ENCODE assay signal across 9 cellular contexts in the genomic region with DNA sequence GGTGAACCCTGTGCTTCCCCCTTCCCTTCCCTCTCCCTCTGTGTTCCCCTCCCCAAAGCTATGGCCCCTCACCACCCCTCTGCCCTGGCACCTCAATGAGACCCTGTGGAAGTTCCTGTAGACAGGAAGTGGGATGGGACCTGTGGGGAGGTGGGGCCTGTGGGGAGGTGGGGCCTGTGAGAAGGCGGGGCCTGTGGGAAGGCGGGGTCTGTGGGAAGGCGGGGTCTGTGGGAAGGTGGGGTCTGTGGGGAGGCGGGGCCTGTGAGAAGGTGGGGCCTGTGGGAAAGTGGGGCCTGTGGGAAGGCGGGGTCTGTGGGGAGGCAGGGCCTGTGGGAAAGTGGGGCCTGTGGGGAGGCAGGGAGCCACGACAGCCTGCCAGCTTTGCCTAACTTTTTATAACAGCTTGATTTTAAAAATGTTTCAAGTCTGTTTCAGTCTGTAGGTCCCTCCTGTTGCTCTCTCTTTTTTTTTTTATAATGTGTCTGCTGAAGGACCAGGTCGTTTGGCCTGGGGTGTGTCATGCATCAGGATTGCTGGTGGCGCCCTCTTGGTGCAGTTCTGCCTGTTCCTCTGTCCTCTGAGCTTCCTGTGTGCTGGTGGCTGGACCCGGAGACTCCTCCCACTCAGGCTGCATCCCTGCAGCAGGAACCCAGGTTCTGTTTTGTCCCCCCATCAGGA.
DNase-seq lines count a peak whose midpoint lies in the region.
"Had no signal": no experiment of that assay in that cellular context is flagged by ENCODE, and none has a peak within 500 bp of the region (broad histone marks: within the 10 kb centered on the region; RNA-seq: fewer than 3 reads in every experiment).

No MANE protein-coding gene starts in this region.

- in situ Hi-C loops in GM23248 (cut with MboI), result no loop called here

- H3K79me2 ChIP-seq in GM23248 (ENCODE audit: insufficient read depth), result no peaks in the 10 kb centered on the region

- no peak overlapping the region for H3K27ac ChIP-seq in GM23248
- H3K27ac ChIP-seq: KMS-11 had no signal

- no peaks in the 10 kb centered on the region for H3K9me3 ChIP-seq in GM23248 (ENCODE audit: low read depth)

- no peak overlapping the region for H3K4me3 ChIP-seq in GM23248

- DNase-seq in NK-92 treated with Interleukin-12 subunit alpha and Interleukin-12 subunit beta, amount 100 ng/mL, for 24 hours (lab: John Stamatoyannopoulos, UW), result peak; percentile 54
- DNase-seq in NK-92 (lab: John Stamatoyannopoulos, UW; ENCODE audit: unreplicated experiment) (no peak), GM23248 (peak; percentile 40), SKM-1 treated with dmso at 0.1 percent for 144 hours (lab: John Stamatoyannopoulos, UW; ENCODE audit: unreplicated experiment) (peak; percentile 54), immature natural killer cell (peak; percentile 4 to 26 (median 15)), C1 segment of cervical spinal cord (lab: John Stamatoyannopoulos, UW) (no peak), NCI-H526 treated with DMSO at 0.1 percent for 48 hours (lab: John Stamatoyannopoulos, UW) (no peak), HuH-7 (ENCODE audit: low spot score) (no peak)

- H3K36me3 ChIP-seq in GM23248 (ENCODE audit: low read depth), result no peaks in the 10 kb centered on the region

- no peaks in the 10 kb centered on the region for H3K36me3 Mint-ChIP-seq in immature natural killer cell

- no peaks in the 10 kb centered on the region for H3K9me2 ChIP-seq in GM23248 (ENCODE audit: insufficient read depth)

- peaks cover 9 to 13% of the 10 kb centered on the region in 2 donors for H3K4me1 Mint-ChIP-seq in immature natural killer cell

- no peak overlapping the region for H3K9ac ChIP-seq in GM23248
- H3K9ac ChIP-seq: KMS-11 had no signal

- no peak overlapping the region for H3K4me3 Mint-ChIP-seq in immature natural killer cell

- peaks cover 4 to 13% (median 5%) of the 10 kb centered on the region in 3 donors for H3K27me3 Mint-ChIP-seq in immature natural killer cell (ENCODE audit: low read depth in 3 of 3)

- H3F3A ChIP-seq in GM23248 (ENCODE audit: insufficient read depth), result no peaks in the 10 kb centered on the region

- H3K4me2 ChIP-seq in GM23248 (ENCODE audit: unreplicated experiment), result no peak overlapping the region
- H3K4me2 ChIP-seq: KMS-11 had no signal

- no peaks in the 10 kb centered on the region for H3K9me3 Mint-ChIP-seq in immature natural killer cell

- peaks cover 13% of the 10 kb centered on the region; the same call in 1 of the 2 replicates for H3K27me3 ChIP-seq in GM23248 (replicated peaks; ENCODE audit: insufficient read depth)

- no peak overlapping the region for H3K27ac Mint-ChIP-seq in immature natural killer cell

- H2AFZ ChIP-seq in GM23248, result no peak overlapping the region

- 31 to 40% methylated on average over 3 to 9 of the region's 9 CpGs for WGBS in GM23248 (ENCODE audit: low coverage in 1 of 2, low lambda C conversion rate in 2 of 2, missing lambda C conversion rate in 2 of 2), 2 experiments

- H4K20me1 ChIP-seq in GM23248 (ENCODE audit: insufficient read depth), result no peaks in the 10 kb centered on the region

- no peaks in the 10 kb centered on the region for H3K4me1 ChIP-seq in GM23248 (ENCODE audit: insufficient read depth)

Comparison
In these comparisons a context has a peak if more than half of its experiments do, and no peak if none do; other contexts are left out.
1. DNase-seq: peak in NK-92 treated with Interleukin-12 subunit alpha and Interleukin-12 subunit beta, amount 100 ng/mL, for 24 hours (single experiment), GM23248 (single experiment), SKM-1 treated with dmso at 0.1 percent for 144 hours (single experiment) and immature natural killer cell (3 of 3); none in NK-92 (single experiment), C1 segment of cervical spinal cord (0 of 14), NCI-H526 treated with DMSO at 0.1 percent for 48 hours (single experiment) and HuH-7 (single experiment).